Comparison of ENCODE assay signal across 7 cellular contexts in genomic region chr3:123981317-123981716, GRCh38. TPM values are rescaled to one million over a fixed set of nuclear protein-coding genes. Genes with fewer than 3 reads are reported as not detected.
"Had no signal": no experiment of that assay in that cellular context is flagged by ENCODE, and none has a peak within 500 bp of the region (broad histone marks: within the 10 kb centered on the region; RNA-seq: fewer than 3 reads in every experiment).

No MANE protein-coding gene starts in this region.

RNA-seq across cellular contexts. Expression of gene ROPN1, which starts 10.6 kb away (rescaled TPM):
- total RNA-seq: LHCN-M2, MCF 10A, PC-9, Peyer's patch, Right ventricle myocardium inferior, SJCRH30 had no signal
- polyA plus RNA-seq: IgD-negative memory B cell had no signal
